Comparison of ENCODE assay signal across 15 cellular contexts in genomic region chr2:159297042-159297707, GRCh38. TPM values are rescaled to one million over a fixed set of nuclear protein-coding genes. Genes with fewer than 3 reads are reported as not detected.
"Had no signal": no experiment of that assay in that cellular context is flagged by ENCODE, and none has a peak within 500 bp of the region (broad histone marks: within the 10 kb centered on the region; RNA-seq: fewer than 3 reads in every experiment).

No MANE protein-coding gene starts in this region.

- H3K9me3 ChIP-seq: ascending aorta, sigmoid colon, spleen, upper lobe of left lung had no signal

- ATAC-seq: effector memory CD8-positive, alpha-beta T cell; left cardiac atrium; stimulated activated naive CD8-positive, alpha-beta T cell treated with anti-CD3 and anti-CD28 coated beads, Interleukin-15, amount 100 ng/mL, for 72 hours had no signal

- H3K27ac Mint-ChIP-seq: activated CD4-positive, alpha-beta T cell treated with anti-CD3 and anti-CD28 coated beads, Interleukin-2, amount 10 ng/mL, durations not matched to agents 24 days and 14 days; activated T-helper 1 cell treated with anti-CD3 and anti-CD28 coated beads, Interleukin-12 subunit alpha, Interleukin-12 subunit beta, Interleukin-2, Interleukin-4 antibody, amounts not matched to agents 30 ng/mL and 10 ng/mL and 1 ng/mL, durations not matched to agents 14 hours and 24 hours and 36 hours; effector memory CD8-positive, alpha-beta T cell; neural progenitor cell had no signal

- H3K9ac ChIP-seq: neural progenitor cell had no signal

- H3K4me3 Mint-ChIP-seq: activated CD4-positive, alpha-beta T cell treated with anti-CD3 and anti-CD28 coated beads, Interleukin-2, amount 10 ng/mL, durations not matched to agents 24 days and 14 days; activated T-helper 1 cell treated with anti-CD3 and anti-CD28 coated beads, Interleukin-12 subunit alpha, Interleukin-12 subunit beta, Interleukin-2, Interleukin-4 antibody, amounts not matched to agents 30 ng/mL and 10 ng/mL and 1 ng/mL, durations not matched to agents 14 hours and 24 hours and 36 hours; effector memory CD8-positive, alpha-beta T cell; neural progenitor cell; stimulated activated naive CD8-positive, alpha-beta T cell treated with anti-CD3 and anti-CD28 coated beads, Interleukin-15, amount 100 ng/mL, for 72 hours had no signal

- H3K27me3 Mint-ChIP-seq: stimulated activated naive CD8-positive, alpha-beta T cell treated with anti-CD3 and anti-CD28 coated beads, Interleukin-15, amount 100 ng/mL, for 72 hours had no signal

- FAIRE-seq: TTC549 had no signal

- H3K36me3 ChIP-seq: ascending aorta, neural progenitor cell, sigmoid colon, spleen, upper lobe of left lung had no signal

- H3K9me3 Mint-ChIP-seq: activated T-helper 1 cell treated with anti-CD3 and anti-CD28 coated beads, Interleukin-12 subunit alpha, Interleukin-12 subunit beta, Interleukin-2, Interleukin-4 antibody, amounts not matched to agents 30 ng/mL and 10 ng/mL and 1 ng/mL, durations not matched to agents 14 hours and 24 hours and 36 hours; effector memory CD8-positive, alpha-beta T cell had no signal

- H3K27ac ChIP-seq: ascending aorta, neural progenitor cell, sigmoid colon, spleen, upper lobe of left lung had no signal

- H3K4me2 ChIP-seq: neural progenitor cell had no signal

- DNase-seq: activated CD4-positive, alpha-beta T cell treated with anti-CD3 and anti-CD28 coated beads, Interleukin-2, amount 10 ng/mL, durations not matched to agents 24 days and 14 days; activated CD4-positive, CD25-positive, alpha-beta regulatory T cell; dermis blood vessel endothelial cell; effector memory CD8-positive, alpha-beta T cell; left cardiac atrium; midbrain; sigmoid colon; spleen; stimulated activated naive CD8-positive, alpha-beta T cell treated with anti-CD3 and anti-CD28 coated beads, Interleukin-15, amount 100 ng/mL, for 72 hours; upper lobe of left lung had no signal

- H3K4me1 Mint-ChIP-seq: activated CD4-positive, alpha-beta T cell treated with anti-CD3 and anti-CD28 coated beads, Interleukin-2, amount 10 ng/mL, durations not matched to agents 24 days and 14 days had no signal

- H3K4me1 ChIP-seq: ascending aorta, neural progenitor cell, sigmoid colon, spleen, upper lobe of left lung had no signal

- H3K27me3 ChIP-seq: ascending aorta, neural progenitor cell, sigmoid colon, spleen, upper lobe of left lung had no signal

- H3K4me3 ChIP-seq: ascending aorta, lung, neural progenitor cell, sigmoid colon, spleen, upper lobe of left lung had no signal

- H2AFZ ChIP-seq: neural progenitor cell had no signal

RNA-seq across cellular contexts. Expression of gene WDSUB1, which starts 10.7 kb away (rescaled TPM):
- total RNA-seq: ascending aorta had no signal
